ENCODE assay signal across 27 cellular contexts in genomic region chr11:111860257-111860656, GRCh38. TPM values are rescaled to one million over a fixed set of nuclear protein-coding genes. Genes with fewer than 3 reads are reported as not detected.
DNase-seq lines count a peak whose midpoint lies in the region; ATAC-seq, FAIRE-seq and TF ChIP-seq lines count a peak whose summit lies in the region.
"Had no signal": no experiment of that assay in that cellular context is flagged by ENCODE, and none has a peak within 500 bp of the region (broad histone marks: within the 10 kb centered on the region; RNA-seq: fewer than 3 reads in every experiment).

No MANE protein-coding gene starts in this region.

- DNase-seq in HepG2 (ENCODE audit: low spot score), result no peak
- no peak for DNase-seq in left lobe of liver (ENCODE audit: low spot score)
- DNase-seq in small intestine, result peak; percentile 30
- DNase-seq in adrenal gland, result no peak
- DNase-seq in foreskin fibroblast, result no peak
- DNase-seq: 8988T; ACHN; AML-193; BE2C; CD4-positive, alpha-beta T cell; CD8-positive, alpha-beta memory T cell; DMS 273 treated with DMSO at 0.1 percent for 48 hours; DMS79; EL; GDM1; H9; HFFc6 had no signal

- H3K9me3 ChIP-seq in liver (ENCODE audit: control insufficient read depth in 4 of 4, low read length in 3 of 4) (no peaks in the 10 kb centered on the region), HepG2 (ENCODE audit: low read length) (no peaks in the 10 kb centered on the region), small intestine (ENCODE audit: control insufficient read depth, low read depth) (no peaks in the 10 kb centered on the region), adrenal gland (replicated peaks in 1 of 3) (no peaks in the 10 kb centered on the region)
- H3K9me3 ChIP-seq: A549; BE2C; BLaER1 treated with 17β-estradiol and CSF1 and Interleukin-3, amounts not matched to agents 10 nM and 100 nM had no signal

- no peak overlapping the region for H2AFZ ChIP-seq in HepG2 (ENCODE audit: low read length)
- H2AFZ ChIP-seq: GM23338 had no signal

- FAIRE-seq in HepG2 (lab: Jason Lieb, UNC), result no peak
- FAIRE-seq in small intestine (lab: Jason Lieb, UNC), result no peak
- FAIRE-seq: A549, D721Med, GM12878, GM18507 had no signal

- TF ChIP-seq RAD21 in liver (IDR thresholded peaks at IDR 0.05), result peak; percentile 24 to 37
- TF ChIP-seq RAD21 in HepG2 (CRISPR knock-in tag; IDR thresholded peaks at IDR 0.05), result no peak

- TF ChIP-seq CTCF in liver (IDR thresholded peaks at IDR 0.05; ENCODE audit: low read depth, low read length, missing input control) (no peak), HepG2 (CRISPR knock-in tag; IDR thresholded peaks at IDR 0.05) (no peak), adrenal gland (IDR thresholded peaks at IDR 0.05) (no peak), foreskin fibroblast (IDR thresholded peaks at IDR 0.05; ENCODE audit: low read depth, low read length) (no peak)

- BruUV-seq in HepG2 (replicated peaks; lab: Mats Ljungman, UMichigan), result no TSS peak

- TF ChIP-seq EP300 in HepG2 (IDR thresholded peaks at IDR 0.05; ENCODE audit: low read depth in 2 of 2, low read length in 2 of 2) (no peak), HepG2 (CRISPR knock-in tag; IDR thresholded peaks at IDR 0.05; ENCODE audit: borderline replicate concordance) (no peak)

- H3K27me3 ChIP-seq in liver (ENCODE audit: control insufficient read depth in 4 of 4, insufficient read depth in 4 of 4, low read length in 3 of 4), result no peaks in the 10 kb centered on the region
- H3K27me3 ChIP-seq in HepG2 (ENCODE audit: control insufficient read depth in 1 of 2, insufficient read depth in 2 of 2, low read length in 2 of 2), result no peaks in the 10 kb centered on the region
- no peaks in the 10 kb centered on the region for H3K27me3 ChIP-seq in small intestine (ENCODE audit: control insufficient read depth in 2 of 2, insufficient read depth in 2 of 2, low read length in 2 of 2)
- no peaks in the 10 kb centered on the region for H3K27me3 ChIP-seq in adrenal gland
- H3K27me3 ChIP-seq: BE2C; BLaER1 treated with 17β-estradiol and CSF1 and Interleukin-3, amounts not matched to agents 10 nM and 100 nM had no signal

- H3K27ac ChIP-seq in liver (ENCODE audit: low read depth in 1 of 2, low read length in 2 of 2), result no peak overlapping the region
- no peak overlapping the region for H3K27ac ChIP-seq in HepG2 (ENCODE audit: extremely low read length, insufficient read depth, low read length)
- H3K27ac ChIP-seq in small intestine (ENCODE audit: low read depth in 1 of 2, low read length in 1 of 2), result no peak overlapping the region
- H3K27ac ChIP-seq in adrenal gland, result no peak overlapping the region
- H3K27ac ChIP-seq: A549; BLaER1 treated with 17β-estradiol and CSF1 and Interleukin-3, amounts not matched to agents 10 nM and 100 nM had no signal

- WGBS in liver, result 30% methylated on average over 3 of the region's 3 CpGs
- 94% methylated on average over 3 of the region's 3 CpGs for WGBS in HepG2 (ENCODE audit: low lambda C conversion rate)
- whole genome bisulfite sequencing in small intestine, 3 donors, result 64 to 77% (median 67%) methylated on average over 3 of the region's 3 CpGs
- 94 to 97% (median 96%) methylated on average over 3 of the region's 3 CpGs for WGBS in adrenal gland, 4 donors

- CTCF ChIA-PET in HepG2 (lab: Yijun Ruan, JAX; ENCODE audit: low intra/inter-chr PET ratio, low total read pairs), result no interaction called here

- no peak for TF ChIP-seq POLR2A in HepG2 (IDR thresholded peaks at IDR 0.05; ENCODE audit: insufficient read depth in 1 of 2, low read depth in 2 of 2, low read length in 2 of 2)
- TF ChIP-seq POLR2A in adrenal gland (IDR thresholded peaks at IDR 0.05), result no peak

- no peaks in the 10 kb centered on the region for H4K20me1 ChIP-seq in HepG2 (ENCODE audit: insufficient read depth, low read length)

- intact Hi-C loops in HepG2 (cut with micrococcal nuclease; ENCODE audit: unreplicated experiment), result no loop called here
- intact Hi-C loops in adrenal gland (cut with DNase I), result no loop called here

- peaks cover 0 to 16% (median 10%) of the 10 kb centered on the region in 4 donors for H3K4me1 ChIP-seq in liver (ENCODE audit: control insufficient read depth in 4 of 4, insufficient read depth in 4 of 4, low read length in 3 of 4)
- 0 out of 2 replicates have a peak, but pooled peaks cover 8% of the 10 kb centered on the region for H3K4me1 ChIP-seq in HepG2 (ENCODE audit: insufficient read depth, low read length)
- H3K4me1 ChIP-seq in small intestine (ENCODE audit: control insufficient read depth in 2 of 2, insufficient read depth in 1 of 2, low read depth in 1 of 2, low read length in 1 of 2), result peaks cover 0 to 3% of the 10 kb centered on the region in 2 donors
- H3K4me1 ChIP-seq in adrenal gland (replicated peaks in 1 of 2), result no peaks in the 10 kb centered on the region
- H3K4me1 ChIP-seq: A549 had no signal

- POLR2A ChIA-PET in HepG2 (lab: Yijun Ruan, JAX), result no interaction called here

- H3K4me2 ChIP-seq in HepG2 (ENCODE audit: low read depth, low read length), result no peak overlapping the region
- H3K4me2 ChIP-seq: A549; BLaER1 treated with 17β-estradiol and CSF1 and Interleukin-3, amounts not matched to agents 10 nM and 100 nM; GM23338 had no signal

- H3K36me3 ChIP-seq in liver (ENCODE audit: control insufficient read depth in 4 of 4, insufficient read depth in 3 of 4, low read depth in 1 of 4, low read length in 3 of 4) (peaks cover 0 to 12% (median 5%) of the 10 kb centered on the region in 4 donors), HepG2 (replicated peaks in 1 of 2; ENCODE audit: control insufficient read depth in 1 of 2, insufficient read depth in 2 of 2, low read length in 2 of 2) (peaks cover 2 to 46% of the 10 kb centered on the region in 2 experiments; a peak in 3 of 5 replicates), small intestine (ENCODE audit: control insufficient read depth in 2 of 2, insufficient read depth in 2 of 2, low read length in 2 of 2) (peaks cover 2% of the 10 kb centered on the region in 2 donors), adrenal gland (replicated peaks in 1 of 2) (peaks cover 0 to 51% of the 10 kb centered on the region in 2 donors)

- no peak overlapping the region for H3K9ac ChIP-seq in liver (ENCODE audit: low read depth in 1 of 2, low read length in 2 of 2)
- no peak overlapping the region for H3K9ac ChIP-seq in HepG2 (ENCODE audit: insufficient read depth, low read depth, low read length)
- H3K9ac ChIP-seq: BLaER1 treated with 17β-estradiol and CSF1 and Interleukin-3, amounts not matched to agents 10 nM and 100 nM had no signal

- ATAC-seq in HepG2 (no peak), left lobe of liver (peak; percentile 87)
- ATAC-seq: A549, GM12878, GM23338, HCT116 had no signal

- H3K4me3 ChIP-seq in liver (ENCODE audit: low read depth in 1 of 3, low read length in 3 of 3), result no peak overlapping the region
- no peak overlapping the region for H3K4me3 ChIP-seq in HepG2 (replicated peaks in 1 of 3; ENCODE audit: insufficient read depth in 1 of 3, low read depth in 2 of 3, low read length in 3 of 3)
- H3K4me3 ChIP-seq in small intestine (ENCODE audit: low read depth in 1 of 2, low read length in 2 of 2), result no peak overlapping the region
- no peak overlapping the region for H3K4me3 ChIP-seq in adrenal gland
- no peak overlapping the region for H3K4me3 ChIP-seq in foreskin fibroblast (ENCODE audit: low read depth in 1 of 2, low read length in 2 of 2)
- H3K4me3 ChIP-seq: A549; BLaER1 treated with 17β-estradiol and CSF1 and Interleukin-3, amounts not matched to agents 10 nM and 100 nM; GM12878; GM23338 had no signal

- in situ Hi-C loops in HepG2 (cut with HindIII; ENCODE audit: extremely low pct_ligation_motif_present, low pct_unique_long_range_greater_than_20kb), result no loop called here

- H3K79me2 ChIP-seq in HepG2 (ENCODE audit: insufficient read depth, low read length), result no peaks in the 10 kb centered on the region

RNA-seq across cellular contexts. Expression of gene ALG9, which starts 11.1 kb away (rescaled TPM):
- 10 to 100 TPM; 25.5 to 36.3 TPM for total RNA-seq in liver
- 10 to 100 TPM; 13.7 to 14.9 TPM for polyA plus RNA-seq in liver
- 24.4 and 39.4 TPM in 2 replicates for total RNA-seq in HepG2 (2016; rRNA removed; fragmentation: Illumina TruSeq; extraction: Trizol)
- total RNA-seq in HepG2 (2016; cell fraction: cytosol; rRNA removed; fragmentation: Illumina TruSeq; extraction: Trizol; ENCODE audit: low read depth), result 18.6 and 19.8 TPM in 2 replicates
- 25.1 and 39.1 TPM in 2 replicates for total RNA-seq in HepG2 (2016; cell fraction: insoluble cytoplasmic fraction; rRNA removed; fragmentation: Illumina TruSeq; extraction: Trizol)
- total RNA-seq in HepG2 (2016; cell fraction: membrane; rRNA removed; fragmentation: Illumina TruSeq; extraction: Trizol), result 28.3 and 30.8 TPM in 2 replicates
- total RNA-seq in HepG2 (2016; cell fraction: nucleus; rRNA removed; fragmentation: Illumina TruSeq; extraction: Trizol), result 31.7 and 38.6 TPM in 2 replicates
- polyA plus RNA-seq in HepG2 (2011; rRNA removed), result 33.8 and 40.6 TPM in 2 replicates
- polyA plus RNA-seq in HepG2 (2011; cell fraction: cytosol; rRNA removed), result 25.7 and 32.6 TPM in 2 replicates
- 52.6 and 59.8 TPM in 2 replicates for polyA plus RNA-seq in HepG2 (2011; cell fraction: nucleus; rRNA removed)
- 25.2 and 28.4 TPM in 2 replicates for polyA plus RNA-seq in HepG2 (2012)
- 10.2 and 12.4 TPM in 2 replicates for polyA plus RNA-seq in HepG2 (2016; cell fraction: cytosol; fragmentation: Illumina TruSeq; extraction: Trizol; ENCODE audit: low read depth)
- 15.6 and 18.2 TPM in 2 replicates for polyA plus RNA-seq in HepG2 (2016; cell fraction: insoluble cytoplasmic fraction; fragmentation: Illumina TruSeq; extraction: Trizol; ENCODE audit: low read depth)
- 19.2 and 23.0 TPM in 2 replicates for polyA plus RNA-seq in HepG2 (2016; cell fraction: membrane; fragmentation: Illumina TruSeq; extraction: Trizol; ENCODE audit: low read depth)
- 37.0 and 41.3 TPM in 2 replicates for polyA plus RNA-seq in HepG2 (2016; cell fraction: nucleus; fragmentation: Illumina TruSeq; extraction: Trizol; ENCODE audit: insufficient read depth, low read depth)
- 46.1 and 69.1 TPM in 2 replicates for polyA minus RNA-seq in HepG2 (2011; rRNA and poly(A)+ RNA removed; ENCODE audit: low replicate concordance)
- polyA minus RNA-seq in HepG2 (2011; cell fraction: cytosol; rRNA and poly(A)+ RNA removed), result 34.0 and 38.6 TPM in 2 replicates
- polyA minus RNA-seq in HepG2 (2011; cell fraction: nucleus; rRNA and poly(A)+ RNA removed), result 65.0 and 65.9 TPM in 2 replicates
- total RNA-seq in left lobe of liver, result 15.0 TPM
- polyA plus RNA-seq in small intestine, result 10 to 100 TPM; 15.7 to 17.6 (median 17.0) TPM
- total RNA-seq in adrenal gland, result 10 to 100 TPM; 23.6 to 37.8 (median 29.8) TPM
- 10 to 100 TPM; 43.8 to 53.6 (median 50.6) TPM for polyA plus RNA-seq in adrenal gland

RNA-seq across cellular contexts. Expression of gene FDXACB1, which starts 18.7 kb away (rescaled TPM):
- total RNA-seq in liver (1 to 10 TPM; 1.3 to 2.3 TPM), HepG2 (2016; rRNA removed; fragmentation: Illumina TruSeq; extraction: Trizol) (3.4 and 5.5 TPM in 2 replicates), left lobe of liver (0.70 TPM), adrenal gland (1 to 10 TPM; 2.3 to 6.3 (median 3.6) TPM)
- polyA plus RNA-seq in liver (1 to 10 TPM in 1 of 2 donors, under 1 TPM in 1; 0.95 to 1.3 TPM), HepG2 (2011; rRNA removed) (1.1 and 1.2 TPM in 2 replicates), small intestine (1 to 10 TPM in 2 of 3 donors, under 1 TPM in 1; 0.67 to 1.7 (median 1.6) TPM), adrenal gland (1 to 10 TPM; 2.6 to 4.2 (median 3.5) TPM)
- 0.61 and 0.79 TPM in 2 replicates for total RNA-seq in HepG2 (2016; cell fraction: cytosol; rRNA removed; fragmentation: Illumina TruSeq; extraction: Trizol; ENCODE audit: low read depth)
- total RNA-seq in HepG2 (2016; cell fraction: insoluble cytoplasmic fraction; rRNA removed; fragmentation: Illumina TruSeq; extraction: Trizol), result 3.7 and 5.0 TPM in 2 replicates
- total RNA-seq in HepG2 (2016; cell fraction: membrane; rRNA removed; fragmentation: Illumina TruSeq; extraction: Trizol), result 2.2 and 2.8 TPM in 2 replicates
- total RNA-seq in HepG2 (2016; cell fraction: nucleus; rRNA removed; fragmentation: Illumina TruSeq; extraction: Trizol), result 2.6 and 2.8 TPM in 2 replicates
- 0.59 and 0.86 TPM in 2 replicates for polyA plus RNA-seq in HepG2 (2011; cell fraction: cytosol; rRNA removed)
- 0.71 and 1.1 TPM in 2 replicates for polyA plus RNA-seq in HepG2 (2011; cell fraction: nucleus; rRNA removed)
- polyA plus RNA-seq in HepG2 (2012), result 0.97 and 0.98 TPM in 2 replicates
- polyA plus RNA-seq in HepG2 (2016; cell fraction: cytosol; fragmentation: Illumina TruSeq; extraction: Trizol; ENCODE audit: low read depth), result 0.36 and 0.42 TPM in 2 replicates
- polyA plus RNA-seq in HepG2 (2016; cell fraction: insoluble cytoplasmic fraction; fragmentation: Illumina TruSeq; extraction: Trizol; ENCODE audit: low read depth), result 3.0 and 3.3 TPM in 2 replicates
- 1.2 TPM in 2 replicates for polyA plus RNA-seq in HepG2 (2016; cell fraction: membrane; fragmentation: Illumina TruSeq; extraction: Trizol; ENCODE audit: low read depth)
- 3.3 and 3.6 TPM in 2 replicates for polyA plus RNA-seq in HepG2 (2016; cell fraction: nucleus; fragmentation: Illumina TruSeq; extraction: Trizol; ENCODE audit: insufficient read depth, low read depth)
- 0.80 and 1.9 TPM in 2 replicates for polyA minus RNA-seq in HepG2 (2011; rRNA and poly(A)+ RNA removed; ENCODE audit: low replicate concordance)
- 0.97 and 0.99 TPM in 2 replicates for polyA minus RNA-seq in HepG2 (2011; cell fraction: cytosol; rRNA and poly(A)+ RNA removed)
- polyA minus RNA-seq in HepG2 (2011; cell fraction: nucleus; rRNA and poly(A)+ RNA removed), result 1.5 and 1.7 TPM in 2 replicates

RNA-seq across cellular contexts. Expression of gene CFAP68, which starts 19.1 kb away (rescaled TPM):
- total RNA-seq in liver (1 to 10 TPM; 6.2 to 8.2 TPM), HepG2 (2016; rRNA removed; fragmentation: Illumina TruSeq; extraction: Trizol) (22.2 and 23.9 TPM in 2 replicates), left lobe of liver (12.5 TPM), adrenal gland (10 to 100 TPM; 26.6 to 60.7 (median 38.9) TPM)
- polyA plus RNA-seq in liver (10 to 100 TPM; 19.3 to 27.8 TPM), HepG2 (2011; rRNA removed) (25.6 and 26.3 TPM in 2 replicates), small intestine (10 to 100 TPM; 21.2 to 27.7 (median 27.3) TPM), adrenal gland (10 to 100 TPM; 46.5 to 80.4 (median 59.6) TPM)
- 19.0 and 21.8 TPM in 2 replicates for total RNA-seq in HepG2 (2016; cell fraction: cytosol; rRNA removed; fragmentation: Illumina TruSeq; extraction: Trizol; ENCODE audit: low read depth)
- 20.6 and 27.8 TPM in 2 replicates for total RNA-seq in HepG2 (2016; cell fraction: insoluble cytoplasmic fraction; rRNA removed; fragmentation: Illumina TruSeq; extraction: Trizol)
- total RNA-seq in HepG2 (2016; cell fraction: membrane; rRNA removed; fragmentation: Illumina TruSeq; extraction: Trizol), result 34.5 and 36.6 TPM in 2 replicates
- 9.7 and 12.0 TPM in 2 replicates for total RNA-seq in HepG2 (2016; cell fraction: nucleus; rRNA removed; fragmentation: Illumina TruSeq; extraction: Trizol)
- 14.9 and 18.5 TPM in 2 replicates for polyA plus RNA-seq in HepG2 (2011; cell fraction: cytosol; rRNA removed)
- polyA plus RNA-seq in HepG2 (2011; cell fraction: nucleus; rRNA removed), result 5.4 and 9.9 TPM in 2 replicates
- 27.0 and 32.4 TPM in 2 replicates for polyA plus RNA-seq in HepG2 (2012)
- polyA plus RNA-seq in HepG2 (2016; cell fraction: cytosol; fragmentation: Illumina TruSeq; extraction: Trizol; ENCODE audit: low read depth), result 44.6 and 49.4 TPM in 2 replicates
- polyA plus RNA-seq in HepG2 (2016; cell fraction: insoluble cytoplasmic fraction; fragmentation: Illumina TruSeq; extraction: Trizol; ENCODE audit: low read depth), result 40.7 and 45.8 TPM in 2 replicates
- 53.9 and 57.5 TPM in 2 replicates for polyA plus RNA-seq in HepG2 (2016; cell fraction: membrane; fragmentation: Illumina TruSeq; extraction: Trizol; ENCODE audit: low read depth)
- polyA plus RNA-seq in HepG2 (2016; cell fraction: nucleus; fragmentation: Illumina TruSeq; extraction: Trizol; ENCODE audit: insufficient read depth, low read depth), result 17.7 and 23.1 TPM in 2 replicates
- 3.1 and 8.5 TPM in 2 replicates for polyA minus RNA-seq in HepG2 (2011; rRNA and poly(A)+ RNA removed; ENCODE audit: low replicate concordance)
- 4.7 and 5.3 TPM in 2 replicates for polyA minus RNA-seq in HepG2 (2011; cell fraction: cytosol; rRNA and poly(A)+ RNA removed)
- polyA minus RNA-seq in HepG2 (2011; cell fraction: nucleus; rRNA and poly(A)+ RNA removed), result 3.1 and 6.0 TPM in 2 replicates

RNA-seq across cellular contexts. Expression of gene CRYAB, which starts 51.3 kb away (rescaled TPM):
- total RNA-seq in liver, result 1 to 10 TPM in 1 of 2 donors, under 1 TPM in 1; 0.33 to 2.6 TPM
- 1 to 10 TPM; 4.7 to 8.6 TPM for polyA plus RNA-seq in liver
- total RNA-seq in HepG2 (2016; rRNA removed; fragmentation: Illumina TruSeq; extraction: Trizol), result 0.55 and 0.69 TPM in 2 replicates
- total RNA-seq in HepG2 (2016; cell fraction: cytosol; rRNA removed; fragmentation: Illumina TruSeq; extraction: Trizol; ENCODE audit: low read depth), result 0.88 and 1.2 TPM in 2 replicates
- total RNA-seq in HepG2 (2016; cell fraction: insoluble cytoplasmic fraction; rRNA removed; fragmentation: Illumina TruSeq; extraction: Trizol), result 0.63 and 1.1 TPM in 2 replicates
- total RNA-seq in HepG2 (2016; cell fraction: membrane; rRNA removed; fragmentation: Illumina TruSeq; extraction: Trizol), result 0.80 and 1.1 TPM in 2 replicates
- total RNA-seq in HepG2 (2016; cell fraction: nucleus; rRNA removed; fragmentation: Illumina TruSeq; extraction: Trizol), result not detected in 2 replicates
- polyA plus RNA-seq in HepG2 (2011; rRNA removed), result 0.24 and 1.1 TPM in 2 replicates
- polyA plus RNA-seq in HepG2 (2011; cell fraction: cytosol; rRNA removed), result 0.35 and 0.36 TPM in 2 replicates
- polyA plus RNA-seq in HepG2 (2011; cell fraction: nucleus; rRNA removed), result 0.74 and 1.7 TPM in 2 replicates
- 0.70 and 0.88 TPM in 2 replicates for polyA plus RNA-seq in HepG2 (2012)
- 0.90 and 1.9 TPM in 2 replicates for polyA plus RNA-seq in HepG2 (2016; cell fraction: cytosol; fragmentation: Illumina TruSeq; extraction: Trizol; ENCODE audit: low read depth)
- polyA plus RNA-seq in HepG2 (2016; cell fraction: insoluble cytoplasmic fraction; fragmentation: Illumina TruSeq; extraction: Trizol; ENCODE audit: low read depth), result 1.3 and 1.6 TPM in 2 replicates
- 1.4 TPM in 2 replicates for polyA plus RNA-seq in HepG2 (2016; cell fraction: membrane; fragmentation: Illumina TruSeq; extraction: Trizol; ENCODE audit: low read depth)
- 1.4 and 4.7 TPM in 2 replicates for polyA plus RNA-seq in HepG2 (2016; cell fraction: nucleus; fragmentation: Illumina TruSeq; extraction: Trizol; ENCODE audit: insufficient read depth, low read depth)
- polyA minus RNA-seq in HepG2 (2011; rRNA and poly(A)+ RNA removed; ENCODE audit: low replicate concordance), result 0.70 TPM in 1 of 2 replicates, not detected in the other
- polyA minus RNA-seq in HepG2 (2011; cell fraction: cytosol; rRNA and poly(A)+ RNA removed), result not detected in 2 replicates
- not detected in 2 replicates for polyA minus RNA-seq in HepG2 (2011; cell fraction: nucleus; rRNA and poly(A)+ RNA removed)
- 4.8 TPM for total RNA-seq in left lobe of liver
- 100 to 1,000 TPM in 1 of 3 donors, 10 to 100 TPM in 2; 15.4 to 260 (median 74.6) TPM for polyA plus RNA-seq in small intestine
- total RNA-seq in adrenal gland, result 10 to 100 TPM; 38.2 to 87.7 (median 56.3) TPM
- polyA plus RNA-seq in adrenal gland, result 100 to 1,000 TPM in 1 of 3 donors, 10 to 100 TPM in 2; 77.8 to 108 (median 99.0) TPM
- total RNA-seq: CD4-positive, alpha-beta T cell; CD8-positive, alpha-beta memory T cell; GM12878; H9 had no signal
- polyA plus RNA-seq: CD14-positive monocyte; CD8-positive, alpha-beta memory T cell had no signal

RNA-seq across cellular contexts. Expression of gene HSPB2, which starts 52.3 kb away (rescaled TPM):
- total RNA-seq in liver (under 1 TPM in 1 of 2 donors, not detected in 1; 0.14 TPM), HepG2 (2016; rRNA removed; fragmentation: Illumina TruSeq; extraction: Trizol) (not detected in 2 replicates), left lobe of liver (0.13 TPM), adrenal gland (1 to 10 TPM in 4 of 8 donors, under 1 TPM in 2, not detected in 2; 0.60 to 2.3 (median 1.3) TPM)
- polyA plus RNA-seq in liver (under 1 TPM; 0.61 to 0.85 TPM), HepG2 (2011; rRNA removed) (0.04 TPM in 1 of 2 replicates, not detected in the other), small intestine (1 to 10 TPM in 2 of 3 donors, not detected in 1; 3.0 to 4.3 TPM), adrenal gland (1 to 10 TPM in 2 of 3 donors, under 1 TPM in 1; 0.51 to 6.1 (median 3.9) TPM)
- not detected in 2 replicates for total RNA-seq in HepG2 (2016; cell fraction: cytosol; rRNA removed; fragmentation: Illumina TruSeq; extraction: Trizol; ENCODE audit: low read depth)
- total RNA-seq in HepG2 (2016; cell fraction: insoluble cytoplasmic fraction; rRNA removed; fragmentation: Illumina TruSeq; extraction: Trizol), result not detected in 2 replicates
- total RNA-seq in HepG2 (2016; cell fraction: membrane; rRNA removed; fragmentation: Illumina TruSeq; extraction: Trizol), result not detected in 2 replicates
- total RNA-seq in HepG2 (2016; cell fraction: nucleus; rRNA removed; fragmentation: Illumina TruSeq; extraction: Trizol), result not detected in 2 replicates
- polyA plus RNA-seq in HepG2 (2011; cell fraction: cytosol; rRNA removed), result 0.05 TPM in 1 of 2 replicates, not detected in the other
- 0.32 and 0.45 TPM in 2 replicates for polyA plus RNA-seq in HepG2 (2011; cell fraction: nucleus; rRNA removed)
- polyA plus RNA-seq in HepG2 (2012), result not detected in 2 replicates
- polyA plus RNA-seq in HepG2 (2016; cell fraction: cytosol; fragmentation: Illumina TruSeq; extraction: Trizol; ENCODE audit: low read depth), result not detected in 2 replicates
- polyA plus RNA-seq in HepG2 (2016; cell fraction: insoluble cytoplasmic fraction; fragmentation: Illumina TruSeq; extraction: Trizol; ENCODE audit: low read depth), result not detected in 2 replicates
- not detected in 2 replicates for polyA plus RNA-seq in HepG2 (2016; cell fraction: membrane; fragmentation: Illumina TruSeq; extraction: Trizol; ENCODE audit: low read depth)
- polyA plus RNA-seq in HepG2 (2016; cell fraction: nucleus; fragmentation: Illumina TruSeq; extraction: Trizol; ENCODE audit: insufficient read depth, low read depth), result not detected in 2 replicates
- polyA minus RNA-seq in HepG2 (2011; rRNA and poly(A)+ RNA removed; ENCODE audit: low replicate concordance), result 0.20 TPM in 1 of 2 replicates, not detected in the other
- polyA minus RNA-seq in HepG2 (2011; cell fraction: cytosol; rRNA and poly(A)+ RNA removed), result not detected in 2 replicates
- not detected in 2 replicates for polyA minus RNA-seq in HepG2 (2011; cell fraction: nucleus; rRNA and poly(A)+ RNA removed)
- total RNA-seq: CD4-positive, alpha-beta T cell; CD8-positive, alpha-beta memory T cell; GM12878; H4 had no signal
- polyA plus RNA-seq: A549; CD14-positive monocyte; CD8-positive, alpha-beta memory T cell; GM12878 had no signal
